Comparison of ENCODE assay signal across 2 cellular contexts in genomic region chr16:88120812-88121211, GRCh38.
TF ChIP-seq lines count a peak whose summit lies in the region.

No MANE protein-coding gene starts in this region.

TF ChIP-seq in Ishikawa, 13 proteins besides CTCF, POLR2A, EP300 and RAD21 (continued from another document):
- TF ChIP-seq USF1 (IDR thresholded peaks at IDR 0.05) = no peak

TF ChIP-seq in HepG2, 621 proteins besides CTCF, POLR2A, EP300 and RAD21 (continued from another document):
- TF ChIP-seq, protein P1, sequence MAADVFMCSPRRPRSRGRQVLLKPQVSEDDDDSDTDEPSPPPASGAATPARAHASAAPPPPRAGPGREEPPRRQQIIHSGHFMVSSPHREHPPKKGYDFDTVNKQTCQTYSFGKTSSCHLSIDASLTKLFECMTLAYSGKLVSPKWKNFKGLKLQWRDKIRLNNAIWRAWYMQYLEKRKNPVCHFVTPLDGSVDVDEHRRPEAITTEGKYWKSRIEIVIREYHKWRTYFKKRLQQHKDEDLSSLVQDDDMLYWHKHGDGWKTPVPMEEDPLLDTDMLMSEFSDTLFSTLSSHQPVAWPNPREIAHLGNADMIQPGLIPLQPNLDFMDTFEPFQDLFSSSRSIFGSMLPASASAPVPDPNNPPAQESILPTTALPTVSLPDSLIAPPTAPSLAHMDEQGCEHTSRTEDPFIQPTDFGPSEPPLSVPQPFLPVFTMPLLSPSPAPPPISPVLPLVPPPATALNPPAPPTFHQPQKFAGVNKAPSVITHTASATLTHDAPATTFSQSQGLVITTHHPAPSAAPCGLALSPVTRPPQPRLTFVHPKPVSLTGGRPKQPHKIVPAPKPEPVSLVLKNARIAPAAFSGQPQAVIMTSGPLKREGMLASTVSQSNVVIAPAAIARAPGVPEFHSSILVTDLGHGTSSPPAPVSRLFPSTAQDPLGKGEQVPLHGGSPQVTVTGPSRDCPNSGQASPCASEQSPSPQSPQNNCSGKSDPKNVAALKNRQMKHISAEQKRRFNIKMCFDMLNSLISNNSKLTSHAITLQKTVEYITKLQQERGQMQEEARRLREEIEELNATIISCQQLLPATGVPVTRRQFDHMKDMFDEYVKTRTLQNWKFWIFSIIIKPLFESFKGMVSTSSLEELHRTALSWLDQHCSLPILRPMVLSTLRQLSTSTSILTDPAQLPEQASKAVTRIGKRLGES (CRISPR knock-in tag; IDR thresholded peaks at IDR 0.05; ENCODE audit: borderline replicate concordance) = no peak
- TF ChIP-seq PPARG (CRISPR knock-in tag; conservative IDR thresholded peaks at IDR 0.05) = no peak
- no peak for TF ChIP-seq NR2F1 (CRISPR knock-in tag; IDR thresholded peaks at IDR 0.05)
- TF ChIP-seq, protein P2, sequence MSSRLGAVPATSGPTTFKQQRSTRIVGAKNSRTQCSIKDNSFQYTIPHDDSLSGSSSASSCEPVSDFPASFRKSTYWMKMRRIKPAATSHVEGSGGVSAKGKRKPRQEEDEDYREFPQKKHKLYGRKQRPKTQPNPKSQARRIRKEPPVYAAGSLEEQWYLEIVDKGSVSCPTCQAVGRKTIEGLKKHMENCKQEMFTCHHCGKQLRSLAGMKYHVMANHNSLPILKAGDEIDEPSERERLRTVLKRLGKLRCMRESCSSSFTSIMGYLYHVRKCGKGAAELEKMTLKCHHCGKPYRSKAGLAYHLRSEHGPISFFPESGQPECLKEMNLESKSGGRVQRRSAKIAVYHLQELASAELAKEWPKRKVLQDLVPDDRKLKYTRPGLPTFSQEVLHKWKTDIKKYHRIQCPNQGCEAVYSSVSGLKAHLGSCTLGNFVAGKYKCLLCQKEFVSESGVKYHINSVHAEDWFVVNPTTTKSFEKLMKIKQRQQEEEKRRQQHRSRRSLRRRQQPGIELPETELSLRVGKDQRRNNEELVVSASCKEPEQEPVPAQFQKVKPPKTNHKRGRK (CRISPR knock-in tag; IDR thresholded peaks at IDR 0.05) = no peak
- no peak for TF ChIP-seq STAG1 (CRISPR knock-in tag; IDR thresholded peaks at IDR 0.05)
- TF ChIP-seq EZH2 (conservative IDR thresholded peaks at IDR 0.05; ENCODE audit: low read depth, low read length) = no peak
- TF ChIP-seq TAF1 (CRISPR knock-in tag; IDR thresholded peaks at IDR 0.05) = no peak
- no peak for TF ChIP-seq ZNF337 (CRISPR knock-in tag; IDR thresholded peaks at IDR 0.05; ENCODE audit: borderline replicate concordance, low read depth)
- no peak for TF ChIP-seq FOSL2 (CRISPR knock-in tag; IDR thresholded peaks at IDR 0.05)
- TF ChIP-seq SSRP1 (CRISPR knock-in tag; IDR thresholded peaks at IDR 0.05) = no peak
- TF ChIP-seq, protein P3, sequence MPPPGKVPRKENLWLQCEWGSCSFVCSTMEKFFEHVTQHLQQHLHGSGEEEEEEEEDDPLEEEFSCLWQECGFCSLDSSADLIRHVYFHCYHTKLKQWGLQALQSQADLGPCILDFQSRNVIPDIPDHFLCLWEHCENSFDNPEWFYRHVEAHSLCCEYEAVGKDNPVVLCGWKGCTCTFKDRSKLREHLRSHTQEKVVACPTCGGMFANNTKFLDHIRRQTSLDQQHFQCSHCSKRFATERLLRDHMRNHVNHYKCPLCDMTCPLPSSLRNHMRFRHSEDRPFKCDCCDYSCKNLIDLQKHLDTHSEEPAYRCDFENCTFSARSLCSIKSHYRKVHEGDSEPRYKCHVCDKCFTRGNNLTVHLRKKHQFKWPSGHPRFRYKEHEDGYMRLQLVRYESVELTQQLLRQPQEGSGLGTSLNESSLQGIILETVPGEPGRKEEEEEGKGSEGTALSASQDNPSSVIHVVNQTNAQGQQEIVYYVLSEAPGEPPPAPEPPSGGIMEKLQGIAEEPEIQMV (CRISPR knock-in tag; IDR thresholded peaks at IDR 0.05; ENCODE audit: low read depth) = no peak
- no peak for TF ChIP-seq SMAD3 (CRISPR knock-in tag; IDR thresholded peaks at IDR 0.05)
- no peak for TF ChIP-seq ZNF17 (CRISPR knock-in tag; IDR thresholded peaks at IDR 0.05)
- no peak for TF ChIP-seq ZNF225 (CRISPR knock-in tag; IDR thresholded peaks at IDR 0.05)
